Comparison of ENCODE assay signal across 8 cellular contexts in the genomic region with DNA sequence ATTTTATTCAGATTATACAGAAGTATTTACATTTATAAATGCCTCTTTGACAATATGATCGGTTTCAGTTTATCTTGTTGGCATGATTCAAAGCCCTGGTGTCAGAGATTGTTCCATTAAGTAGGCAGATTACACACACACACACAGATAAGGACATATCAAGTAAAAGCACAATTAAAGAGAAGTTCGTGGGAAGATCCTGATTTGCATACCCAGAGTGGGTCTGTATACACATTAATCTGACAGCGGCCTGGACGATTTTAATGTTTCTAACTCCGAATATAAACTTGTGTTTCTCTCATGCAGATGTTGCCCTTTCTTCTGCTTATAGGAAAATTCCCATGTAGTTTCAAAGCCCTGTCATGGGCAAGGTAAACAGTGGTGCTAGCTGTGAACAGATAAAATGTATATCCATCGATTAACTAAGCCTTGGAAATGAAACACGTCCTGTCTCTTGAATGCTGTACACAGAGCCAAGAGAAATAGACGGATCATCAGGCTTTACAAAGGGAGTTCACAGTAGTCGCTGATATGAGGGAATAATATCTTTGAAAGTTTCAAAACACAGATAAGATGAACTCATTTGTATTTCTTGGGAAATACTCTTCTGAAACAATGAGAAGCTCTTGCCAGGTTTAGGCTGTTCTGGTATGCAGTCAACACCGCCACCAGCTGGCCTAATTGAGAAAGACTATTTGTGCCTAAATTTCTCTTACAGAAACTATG.
A peak's percentile ranks its signal among the peaks of the same experiment; 100 is the strongest.
DNase-seq lines count a peak whose midpoint lies in the region; ATAC-seq and TF ChIP-seq lines count a peak whose summit lies in the region.

No MANE protein-coding gene starts in this region.

- no peak overlapping the region for H3K27ac ChIP-seq in SU-DHL-6 (ENCODE audit: low read depth, low read length)
- peak overlapping the region in 1 of 4 donors; percentile 18 for H3K27ac ChIP-seq in sigmoid colon

- no peak for TF ChIP-seq EP300 in sigmoid colon (IDR thresholded peaks at IDR 0.05)

- no peaks in the 10 kb centered on the region for H3K9me3 ChIP-seq in SU-DHL-6 (ENCODE audit: insufficient read depth, low read length)
- no peaks in the 10 kb centered on the region for H3K9me3 ChIP-seq in sigmoid colon

- H4K20me1 ChIP-seq in SU-DHL-6 (ENCODE audit: low read depth, low read length): no peaks in the 10 kb centered on the region

- no peak overlapping the region for H2AFZ ChIP-seq in SU-DHL-6 (ENCODE audit: low read depth, low read length, severe bottlenecking)

- DNase-seq in GM06990 (ENCODE audit: extremely low read depth, insufficient read length) (peak; percentile 13), NAMALWA (ENCODE audit: low spot score) (peak; percentile 64), anterior cingulate cortex (lab: John Stamatoyannopoulos, UW) (peak in 34 of 58 donors; percentile 1 to 60 (median 14)), left ventricle myocardium superior (peak; percentile 57), sigmoid colon (peak; percentile 71)

- H3K4me3 ChIP-seq in GM06990 (replicated peaks; ENCODE audit: low read depth, low read length) (no peak overlapping the region), SU-DHL-6 (ENCODE audit: insufficient read depth, low read length, poor library complexity, severe bottlenecking) (no peak overlapping the region), sigmoid colon (no peak overlapping the region)

- H3K4me2 ChIP-seq in SU-DHL-6 (ENCODE audit: low read depth, low read length, poor library complexity, severe bottlenecking): no peak overlapping the region

- no peaks in the 10 kb centered on the region for H3K79me2 ChIP-seq in SU-DHL-6 (ENCODE audit: insufficient read depth, low read length)

- H3K4me1 ChIP-seq in sigmoid colon: peaks cover 0 to 14% (median 5%) of the 10 kb centered on the region in 4 donors

- peak; percentile 70 for ATAC-seq in left ventricle myocardium superior
- no peak for ATAC-seq in HG03039 (IDR thresholded peaks at IDR 0.05; ENCODE audit: unreplicated experiment)
- ATAC-seq in GM18870 (IDR thresholded peaks at IDR 0.05; ENCODE audit: unreplicated experiment): no peak

- H3F3A ChIP-seq in SU-DHL-6 (ENCODE audit: insufficient read depth): no peaks in the 10 kb centered on the region

- TF ChIP-seq CTCF in GM06990 (IDR thresholded peaks at IDR 0.05; ENCODE audit: insufficient read depth, low read length, poor library complexity, severe bottlenecking) (peak; percentile 66), SU-DHL-6 (IDR thresholded peaks at IDR 0.05; ENCODE audit: insufficient read depth, low read length, poor library complexity, severe bottlenecking) (peak; percentile 96), sigmoid colon (IDR thresholded peaks at IDR 0.05) (peak; percentile 58 to 78 (median 63))

- H3K9me2 ChIP-seq in SU-DHL-6 (replicated peaks; ENCODE audit: insufficient read depth, low read length): no peaks in the 10 kb centered on the region

- no peak overlapping the region for H3K9ac ChIP-seq in SU-DHL-6 (ENCODE audit: low read length)

- H3K36me3 ChIP-seq in GM06990 (ENCODE audit: control insufficient read depth, insufficient read depth, low read length) (no peaks in the 10 kb centered on the region), SU-DHL-6 (ENCODE audit: low read length) (no peaks in the 10 kb centered on the region), sigmoid colon (no peaks in the 10 kb centered on the region)

- 47 to 62% methylated on average over 10 of the region's 10 CpGs for whole genome bisulfite sequencing in sigmoid colon, 2 donors

- intact Hi-C loops in left ventricle myocardium superior (cut with micrococcal nuclease) (loop anchor here (5.0 kb wide), 1 partner anchor 756 kb away; no protein-coding TSS in a partner anchor), sigmoid colon (cut with DNase I) (loop anchor here (2.0 to 5.0 kb wide), 3 partner anchors 94 to 751 kb away; no protein-coding TSS in a partner anchor)

- H3K27me3 ChIP-seq in GM06990 (replicated peaks; ENCODE audit: control insufficient read depth, insufficient read depth, low read length) (no peaks in the 10 kb centered on the region), SU-DHL-6 (ENCODE audit: low read length) (no peaks in the 10 kb centered on the region), sigmoid colon (no peaks in the 10 kb centered on the region)

- TF ChIP-seq POLR2A in sigmoid colon (IDR thresholded peaks at IDR 0.05): no peak

Comparison
In these comparisons a context has a peak if more than half of its experiments do, and no peak if none do; other contexts are left out.
1. DNase-seq: peak in every context shown above with its lines; median percentile 71 in sigmoid colon; 64 in NAMALWA; 57 in left ventricle myocardium superior; 14 in anterior cingulate cortex; 13 in GM06990.